Comparison of ENCODE assay signal across 25 cellular contexts in the genomic region with DNA sequence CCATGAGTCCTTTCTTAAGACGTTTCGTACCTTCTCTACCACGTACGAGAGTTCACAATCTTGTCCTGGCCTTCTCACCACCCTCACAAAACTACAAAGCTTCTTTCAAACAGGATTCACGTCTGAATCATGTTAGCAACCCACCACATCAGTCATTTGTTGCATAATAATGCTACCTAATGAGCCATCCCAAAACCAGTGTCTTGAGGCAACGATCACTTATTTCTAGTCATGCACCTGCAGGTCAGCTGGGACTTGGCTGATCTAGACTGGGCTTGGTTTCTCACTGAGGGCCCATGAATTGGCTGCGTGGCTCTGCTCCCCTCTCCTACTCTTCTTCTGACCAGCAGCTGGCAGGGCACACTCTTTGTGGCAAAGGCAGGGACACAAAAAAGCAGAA.
"Had no signal": no experiment of that assay in that cellular context is flagged by ENCODE, and none has a peak within 500 bp of the region (broad histone marks: within the 10 kb centered on the region; RNA-seq: fewer than 3 reads in every experiment).

No MANE protein-coding gene starts in this region.

- H3K36me3 Mint-ChIP-seq: activated CD4-positive, alpha-beta memory T cell treated with anti-CD3 and anti-CD28 coated beads for 36 hours; activated naive CD4-positive, alpha-beta T cell treated with anti-CD3 and anti-CD28 coated beads, Interleukin-2, amount 50 U/mL, for 24 hours had no signal

- DNase-seq: activated CD4-positive, alpha-beta memory T cell treated with anti-CD3 and anti-CD28 coated beads for 36 hours; activated CD4-positive, alpha-beta T cell treated with anti-CD3 and anti-CD28 coated beads, Interleukin-2, amount 10 ng/mL, durations not matched to agents 7 days and 5 days; activated CD4-positive, CD25-positive, alpha-beta regulatory T cell; activated CD8-positive, alpha-beta memory T cell treated with anti-CD3 and anti-CD28 coated beads for 24 hours; activated gamma-delta T cell treated with Interleukin-2 at 50 U/mL for 16 hours; activated T-cell treated with anti-CD3 and anti-CD28 coated beads, Interleukin-2, amount 50 U/mL, for 4 hours; aorta; central memory CD4-positive, alpha-beta T cell; NCI-H1092 treated with DMSO at 0.1 percent for 48 hours; NCI-H1417 treated with DMSO at 0.1 percent for 48 hours; NCI-H1694; NCI-H345; NCI-H510A; NCI-H526 treated with DMSO at 0.1 percent for 48 hours; NCI-H82; OCI-M1; Right ventricle myocardium superior; SJCRH30; SK-N-SH; T-helper 1 cell had no signal

- H3K4me2 ChIP-seq: SK-N-SH had no signal

- H3K36me3 ChIP-seq: breast epithelium, SJCRH30 had no signal

- H3K4me1 ChIP-seq: breast epithelium, SJCRH30 had no signal

- H3K27ac Mint-ChIP-seq: activated CD4-positive, alpha-beta memory T cell treated with anti-CD3 and anti-CD28 coated beads for 36 hours; activated CD4-positive, alpha-beta T cell treated with anti-CD3 and anti-CD28 coated beads, Interleukin-2, amount 10 ng/mL, durations not matched to agents 7 days and 5 days; activated naive CD4-positive, alpha-beta T cell treated with anti-CD3 and anti-CD28 coated beads, Interleukin-2, amount 50 U/mL, for 24 hours had no signal

- H3K27me3 ChIP-seq: breast epithelium, SJCRH30 had no signal

- H3K4me1 Mint-ChIP-seq: activated CD4-positive, alpha-beta T cell treated with anti-CD3 and anti-CD28 coated beads, Interleukin-2, amount 10 ng/mL, durations not matched to agents 7 days and 5 days; activated naive CD4-positive, alpha-beta T cell treated with anti-CD3 and anti-CD28 coated beads, Interleukin-2, amount 50 U/mL, for 24 hours had no signal

- H3K4me3 ChIP-seq: breast epithelium, SJCRH30 had no signal

- ATAC-seq: activated T-cell treated with anti-CD3 and anti-CD28 coated beads, Interleukin-2, amount 50 U/mL, for 4 hours; Panc1 had no signal

- H3K9me3 Mint-ChIP-seq: activated CD4-positive, alpha-beta memory T cell treated with anti-CD3 and anti-CD28 coated beads for 36 hours had no signal

- H3K9me2 ChIP-seq: SK-N-SH had no signal

- H3K4me3 Mint-ChIP-seq: activated CD4-positive, alpha-beta memory T cell treated with anti-CD3 and anti-CD28 coated beads for 36 hours; activated CD4-positive, alpha-beta T cell treated with anti-CD3 and anti-CD28 coated beads, Interleukin-2, amount 10 ng/mL, durations not matched to agents 7 days and 5 days; activated naive CD4-positive, alpha-beta T cell treated with anti-CD3 and anti-CD28 coated beads, Interleukin-2, amount 50 U/mL, for 24 hours; activated T-cell treated with anti-CD3 and anti-CD28 coated beads, Interleukin-2, amount 50 U/mL, for 4 hours had no signal

- H3K27me3 Mint-ChIP-seq: activated CD4-positive, alpha-beta memory T cell treated with anti-CD3 and anti-CD28 coated beads for 36 hours; activated CD4-positive, alpha-beta T cell treated with anti-CD3 and anti-CD28 coated beads, Interleukin-2, amount 10 ng/mL, durations not matched to agents 7 days and 5 days had no signal

- H3K27ac ChIP-seq: breast epithelium, RWPE1, SJCRH30, VCaP had no signal
